In the genomic region with DNA sequence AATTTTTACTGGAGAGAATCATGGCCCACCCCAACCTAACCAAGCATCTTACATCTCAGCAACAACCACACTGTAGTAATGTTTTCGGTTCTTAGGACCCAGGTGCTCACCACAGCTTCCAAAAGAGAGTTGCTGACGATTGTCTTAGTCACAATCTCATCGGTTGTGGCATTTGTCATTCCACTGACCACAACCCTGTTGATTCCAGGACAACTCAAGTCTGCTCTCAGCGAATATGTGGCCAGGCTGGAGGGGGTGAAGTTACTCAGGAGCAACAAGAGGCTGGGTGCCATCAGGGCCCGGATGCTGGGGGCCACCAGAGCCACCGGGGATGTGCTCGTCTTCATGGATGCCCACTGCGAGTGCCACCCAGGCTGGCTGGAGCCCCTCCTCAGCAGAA, we compare ENCODE assay signal across 15 cellular contexts. TPM values are rescaled to one million over a fixed set of nuclear protein-coding genes. Genes with fewer than 3 reads are reported as not detected.
DNase-seq lines count a peak whose midpoint lies in the region; ATAC-seq, FAIRE-seq and TF ChIP-seq lines count a peak whose summit lies in the region.
"Had no signal": no experiment of that assay in that cellular context is flagged by ENCODE, and none has a peak within 500 bp of the region (broad histone marks: within the 10 kb centered on the region; RNA-seq: fewer than 3 reads in every experiment).

No MANE protein-coding gene starts in this region.

- no peaks in the 10 kb centered on the region for H3K9me1 ChIP-seq in K562 (ENCODE audit: control insufficient read depth, insufficient read depth, low read length)

- in situ Hi-C loops in K562 (cut with MboI): no loop called here

- no peak for FAIRE-seq in K562 (lab: Jason Lieb, UNC)
- FAIRE-seq: islet of Langerhans had no signal

- intact Hi-C loops in K562 (cut with micrococcal nuclease): no loop called here
- intact Hi-C loops in esophagus squamous epithelium (cut with DNase I): no loop called here

- TF ChIP-seq POLR2A in K562 (conservative IDR thresholded peaks at IDR 0.05): no peak
- no peak for TF ChIP-seq POLR2A in esophagus squamous epithelium (IDR thresholded peaks at IDR 0.05)

- no peak overlapping the region for H3K4me3 Mint-ChIP-seq in stimulated activated naive CD8-positive, alpha-beta T cell treated with anti-CD3 and anti-CD28 coated beads, Interleukin-15, amount 100 ng/mL, for 72 hours
- H3K4me3 Mint-ChIP-seq: activated naive CD4-positive, alpha-beta T cell treated with anti-CD3 and anti-CD28 coated beads, Interleukin-2, amount 50 U/mL, for 24 hours; central memory CD8-positive, alpha-beta T cell; neural crest cell; type B pancreatic cell had no signal

- WGBS in K562 (ENCODE audit: insufficient coverage, low coverage, missing lambda C conversion rate): 0% methylated on average over 8 of the region's 8 CpGs
- 76 to 83% methylated on average over 5 to 6 of the region's 8 CpGs for WGBS in esophagus squamous epithelium, 2 donors

- peaks cover 12% of the 10 kb centered on the region for H3K4me1 Mint-ChIP-seq in stimulated activated naive CD8-positive, alpha-beta T cell treated with anti-CD3 and anti-CD28 coated beads, Interleukin-15, amount 100 ng/mL, for 72 hours
- H3K4me1 Mint-ChIP-seq: activated naive CD4-positive, alpha-beta T cell treated with anti-CD3 and anti-CD28 coated beads, Interleukin-2, amount 50 U/mL, for 24 hours; central memory CD8-positive, alpha-beta T cell had no signal

- H3K4me2 ChIP-seq in K562 (ENCODE audit: insufficient read depth, low read length): peak overlapping the region; percentile 29; the same call in 1 of the 2 replicates

- H3K9me3 Mint-ChIP-seq in stimulated activated naive CD8-positive, alpha-beta T cell treated with anti-CD3 and anti-CD28 coated beads, Interleukin-15, amount 100 ng/mL, for 72 hours: no peaks in the 10 kb centered on the region
- H3K9me3 Mint-ChIP-seq: activated naive CD4-positive, alpha-beta T cell treated with anti-CD3 and anti-CD28 coated beads, Interleukin-2, amount 50 U/mL, for 24 hours; central memory CD8-positive, alpha-beta T cell; type B pancreatic cell had no signal

- TF ChIP-seq CTCF in K562 (IDR thresholded peaks at IDR 0.05 in 2 of 3, conservative IDR thresholded peaks at IDR 0.05 in 1 of 3; ENCODE audit: insufficient read depth in 2 of 3, low read depth in 1 of 3, low read length in 3 of 3): no peak
- no peak for TF ChIP-seq CTCF in esophagus squamous epithelium (IDR thresholded peaks at IDR 0.05)

- H3K27ac ChIP-seq in K562 (ENCODE audit: extremely low read depth, low read depth, low read length): no peak overlapping the region
- no peak overlapping the region for H3K27ac ChIP-seq in esophagus squamous epithelium

- H3K4me1 ChIP-seq in K562 (replicated peaks in 1 of 2; ENCODE audit: control insufficient read depth in 2 of 2, insufficient read depth in 2 of 2, low read length in 2 of 2): peaks cover 3 to 5% of the 10 kb centered on the region in 2 experiments; a peak in 4 of 5 replicates
- peaks cover 0 to 10% (median 4%) of the 10 kb centered on the region in 3 donors for H3K4me1 ChIP-seq in esophagus squamous epithelium

- H3K27me3 ChIP-seq in K562 (ENCODE audit: control insufficient read depth in 2 of 2, insufficient read depth in 2 of 2, low read length in 2 of 2) (peaks cover 27 to 68% of the 10 kb centered on the region in 2 experiments; a peak in 4 of 5 replicates), esophagus squamous epithelium (peaks cover 0 to 68% (median 0%) of the 10 kb centered on the region in 4 donors)

- H3K36me3 ChIP-seq in K562 (ENCODE audit: control insufficient read depth, insufficient read depth, low read length) (no peaks in the 10 kb centered on the region), esophagus squamous epithelium (peaks cover 0 to 42% (median 0%) of the 10 kb centered on the region in 3 donors)

- CTCF ChIA-PET in K562 (lab: Yijun Ruan, JAX; ENCODE audit: low intra/inter-chr PET ratio): no interaction called here

- no peak overlapping the region for H3K4me3 ChIP-seq in K562
- H3K4me3 ChIP-seq in esophagus squamous epithelium: no peak overlapping the region

- no peak overlapping the region for H3K27ac Mint-ChIP-seq in stimulated activated naive CD8-positive, alpha-beta T cell treated with anti-CD3 and anti-CD28 coated beads, Interleukin-15, amount 100 ng/mL, for 72 hours
- H3K27ac Mint-ChIP-seq: activated naive CD4-positive, alpha-beta T cell treated with anti-CD3 and anti-CD28 coated beads, Interleukin-2, amount 50 U/mL, for 24 hours; type B pancreatic cell had no signal

- BruUV-seq in K562 (replicated peaks; lab: Mats Ljungman, UMichigan): no TSS peak

- TF ChIP-seq RAD21 in K562 (CRISPR knock-in tag; conservative IDR thresholded peaks at IDR 0.05 in 1 of 2, IDR thresholded peaks at IDR 0.05 in 1 of 2): no peak

- no peaks in the 10 kb centered on the region for H3K79me2 ChIP-seq in K562 (ENCODE audit: control insufficient read depth, insufficient read depth, low read length)

- POLR2A ChIA-PET in K562 (lab: Yijun Ruan, JAX): interaction anchor here (0.6 to 1.1 kb wide), 2 partner anchors 10 to 21 kb away, joined by 3 read pairs; no protein-coding TSS in a partner anchor

- no peak overlapping the region for H2AFZ ChIP-seq in K562 (ENCODE audit: low read depth, low read length)

- H3K9me3 ChIP-seq in K562 (replicated peaks; ENCODE audit: control insufficient read depth, insufficient read depth, low read depth, low read length) (no peaks in the 10 kb centered on the region), esophagus squamous epithelium (no peaks in the 10 kb centered on the region)

- no peak for TF ChIP-seq EP300 in K562 (IDR thresholded peaks at IDR 0.05; ENCODE audit: low read length)

- H4K20me1 ChIP-seq in K562 (replicated peaks; ENCODE audit: control insufficient read depth, insufficient read depth, low read length): peaks cover 9% of the 10 kb centered on the region; the same call in 1 of the 2 replicates

- DNase-seq in stimulated activated CD4-positive, alpha-beta T cell treated with anti-CD3 and anti-CD28 coated beads, Interleukin-15, amount 100 ng/mL, for 24 hours: peak; percentile 24
- DNase-seq in stimulated activated CD4-positive, alpha-beta T cell treated with anti-CD3 and anti-CD28 coated beads, Interleukin-4, amount 100 ng/mL, for 24 hours: no peak
- peak; percentile 92 for DNase-seq in M059J (ENCODE audit: low read depth)
- no peak for DNase-seq in K562 (ENCODE audit: extremely low read depth in 1 of 4, low spot score in 3 of 4)
- DNase-seq in stimulated activated naive CD8-positive, alpha-beta T cell treated with anti-CD3 and anti-CD28 coated beads, Interleukin-15, amount 100 ng/mL, for 72 hours: no peak
- DNase-seq in esophagus squamous epithelium (lab: John Stamatoyannopoulos, UW): no peak
- DNase-seq in NAMALWA (ENCODE audit: low spot score): no peak
- no peak for DNase-seq in NOMO-1 treated with dmso at 0.1 percent for 144 hours (lab: John Stamatoyannopoulos, UW; ENCODE audit: unreplicated experiment)
- DNase-seq: DMS153, retina had no signal

- ATAC-seq in K562: no peak
- peak; percentile 31 for ATAC-seq in stimulated activated naive CD8-positive, alpha-beta T cell treated with anti-CD3 and anti-CD28 coated beads, Interleukin-15, amount 100 ng/mL, for 72 hours

- H3K9ac ChIP-seq in K562 (ENCODE audit: insufficient read depth in 1 of 2, low read depth in 2 of 2, low read length in 2 of 2): no peak overlapping the region

- peaks cover 27% of the 10 kb centered on the region for H3K27me3 Mint-ChIP-seq in stimulated activated naive CD8-positive, alpha-beta T cell treated with anti-CD3 and anti-CD28 coated beads, Interleukin-15, amount 100 ng/mL, for 72 hours

TF ChIP-seq in K562, 482 proteins besides CTCF, POLR2A, EP300 and RAD21:
- 0 out of 2 replicates have a peak, but pooled peaks have one; percentile 4 for TF ChIP-seq DPF2 (IDR thresholded peaks at IDR 0.05)
- TF ChIP-seq CREBBP (IDR thresholded peaks at IDR 0.05; ENCODE audit: low read depth, low read length): no peak
- TF ChIP-seq FOSL1 (tag; conservative IDR thresholded peaks at IDR 0.05): peak; percentile 85
TF ChIP-seq in K562: peak in this region for 2.

RNA-seq across cellular contexts. Expression of gene GALNT15, which starts 25.9 kb away (rescaled TPM):
- 2.1 and 7.0 TPM in 2 replicates for total RNA-seq in M059J (2014; rRNA removed; shearing (Covaris generic))
- total RNA-seq in K562 (2011; cell fraction: chromatin; rRNA removed; ENCODE audit: low replicate concordance): not detected in 2 replicates
- total RNA-seq in K562 (2011; cell fraction: nucleolus; rRNA removed): not detected in 2 replicates
- not detected in 2 replicates for total RNA-seq in K562 (2011; cell fraction: nucleoplasm; rRNA removed)
- total RNA-seq in K562 (2014; rRNA removed) (not detected in 2 replicates), K562 (2014; rRNA removed; fragmentation: Illumina TruSeq; extraction: Trizol) (not detected in 2 replicates), K562 (2015; rRNA removed; fragmentation: Illumina TruSeq; extraction: Trizol) (not detected in 2 replicates), K562 (2021) (not detected in 2 replicates), esophagus squamous epithelium (100 to 1,000 TPM in 1 of 4 donors, 10 to 100 TPM in 1, 1 to 10 TPM in 2; 4.6 to 117 (median 35.6) TPM)
- polyA plus RNA-seq in K562 (2011; rRNA removed) (not detected in 2 replicates), K562 (2014; fragmentation: Illumina TruSeq; extraction: Trizol) (not detected in 2 replicates), K562 (2014; fragmentation: Nextera tagmentation; extraction: Ambion mirVana) (not detected), K562 (2014; rRNA removed) (not detected in 2 replicates)
- not detected in 2 replicates for polyA plus RNA-seq in K562 (2011; cell fraction: cytosol; rRNA removed)
- polyA plus RNA-seq in K562 (2011; cell fraction: nucleus; rRNA removed): not detected in 2 replicates
- polyA plus RNA-seq in K562 (2012): not detected in 2 replicates
- not detected in 2 replicates for polyA minus RNA-seq in K562 (2011; rRNA and poly(A)+ RNA removed)
- not detected in 2 replicates for polyA minus RNA-seq in K562 (2011; cell fraction: cytosol; rRNA and poly(A)+ RNA removed)
- not detected in 2 replicates for polyA minus RNA-seq in K562 (2011; cell fraction: nucleus; rRNA and poly(A)+ RNA removed)
- total RNA-seq: neural crest cell had no signal

Comparison
In these comparisons a context has a peak if more than half of its experiments do, and no peak if none do; other contexts are left out.
1. DNase-seq: peak in stimulated activated CD4-positive, alpha-beta T cell treated with anti-CD3 and anti-CD28 coated beads, Interleukin-15, amount 100 ng/mL, for 24 hours (single experiment) and M059J (single experiment); none in stimulated activated CD4-positive, alpha-beta T cell treated with anti-CD3 and anti-CD28 coated beads, Interleukin-4, amount 100 ng/mL, for 24 hours (single experiment), K562 (0 of 4), stimulated activated naive CD8-positive, alpha-beta T cell treated with anti-CD3 and anti-CD28 coated beads, Interleukin-15, amount 100 ng/mL, for 72 hours (0 of 2), esophagus squamous epithelium (single experiment), NAMALWA (single experiment) and NOMO-1 treated with dmso at 0.1 percent for 144 hours (single experiment).